ENCODE assay signal across 25 cellular contexts in the genomic region with DNA sequence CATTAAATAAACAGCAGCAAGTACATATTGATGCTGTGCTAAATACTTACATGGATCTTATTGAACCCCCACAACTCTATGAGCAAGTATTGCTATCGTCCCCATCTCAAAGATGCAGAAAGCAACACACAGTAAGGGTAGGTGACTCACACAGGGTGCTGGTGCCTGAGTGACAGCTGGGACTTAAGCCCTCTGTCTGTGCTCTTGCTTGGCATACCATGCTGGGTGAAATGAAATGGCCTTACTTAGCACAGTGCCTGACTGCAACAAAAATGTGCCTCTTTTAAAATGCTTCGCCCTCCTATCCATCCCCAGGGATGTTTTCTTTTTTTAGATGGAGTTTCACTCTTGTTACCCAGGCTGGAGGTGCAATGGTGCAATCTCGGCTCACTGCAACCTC. TPM values are rescaled to one million over a fixed set of nuclear protein-coding genes. Genes with fewer than 3 reads are reported as not detected.
A peak's percentile ranks its signal among the peaks of the same experiment; 100 is the strongest.
DNase-seq lines count a peak whose midpoint lies in the region; ATAC-seq and TF ChIP-seq lines count a peak whose summit lies in the region.
"Had no signal": no experiment of that assay in that cellular context is flagged by ENCODE, and none has a peak within 500 bp of the region (broad histone marks: within the 10 kb centered on the region; RNA-seq: fewer than 3 reads in every experiment).

No MANE protein-coding gene starts in this region.

- BruUV-seq in A673 (replicated peaks; lab: Mats Ljungman, UMichigan) (no TSS peak), PC-3 (replicated peaks; lab: Mats Ljungman, UMichigan) (no TSS peak)

- in situ Hi-C loops in G401 (cut with HindIII; ENCODE audit: low sequenced_read_pairs) = no loop called here

- H4K20me1 ChIP-seq in DND-41 (ENCODE audit: insufficient read depth, low read length) (peaks cover 12% of the 10 kb centered on the region; the same call in 1 of the 2 replicates), PC-3 (ENCODE audit: low read length) (no peaks in the 10 kb centered on the region)

- TF ChIP-seq CTCF in A673 (conservative IDR thresholded peaks at IDR 0.05; ENCODE audit: low read depth, low read length) = no peak
- no peak for TF ChIP-seq CTCF in DND-41 (IDR thresholded peaks at IDR 0.05; ENCODE audit: borderline replicate concordance, extremely low read depth, low read length, poor library complexity, severe bottlenecking)
- TF ChIP-seq CTCF in PC-3 (conservative IDR thresholded peaks at IDR 0.05; ENCODE audit: low read depth, low read length) = no peak
- TF ChIP-seq CTCF in nephron progenitor cell (IDR thresholded peaks at IDR 0.05) = no peak

- H3K4me2 ChIP-seq in DND-41 (ENCODE audit: insufficient read depth, low read length) = no peak overlapping the region
- no peak overlapping the region for H3K4me2 ChIP-seq in PC-3 (ENCODE audit: low read length)
- H3K4me2 ChIP-seq: hepatocyte had no signal

- no peaks in the 10 kb centered on the region for H3K4me1 ChIP-seq in A673 (ENCODE audit: insufficient read depth, low read length, poor library complexity, severe bottlenecking)
- H3K4me1 ChIP-seq in DND-41 (ENCODE audit: insufficient read depth, low read length) = no peaks in the 10 kb centered on the region
- H3K4me1 ChIP-seq in PC-3 (ENCODE audit: insufficient read depth, low read length) = no peaks in the 10 kb centered on the region

- H3K27ac Mint-ChIP-seq in nephron progenitor cell = no peak overlapping the region
- H3K27ac Mint-ChIP-seq: activated CD4-positive, alpha-beta memory T cell treated with anti-CD3 and anti-CD28 coated beads for 36 hours; activated naive CD8-positive, alpha-beta T cell; T-helper 1 cell treated with Interleukin-12 subunit alpha and Interleukin-12 subunit beta and Interleukin-4 antibody, amounts not matched to agents 30 μg/mL and 1 μg/mL, for 36 hours had no signal

- H3F3A ChIP-seq in PC-3 (ENCODE audit: low read length, unreplicated experiment) = no peaks in the 10 kb centered on the region

- CTCF ChIA-PET in A673 (lab: Charles Lee) = interaction anchor here (1.1 kb wide), 1 partner anchor 21 kb away, joined by 4 read pairs; a partner anchor contains a TSS
- CTCF ChIA-PET in PC-3 (lab: Charles Lee) = no interaction called here

- no peaks in the 10 kb centered on the region for H3K79me2 ChIP-seq in DND-41 (ENCODE audit: insufficient read depth, low read length)
- H3K79me2 ChIP-seq in PC-3 (ENCODE audit: low read length) = no peaks in the 10 kb centered on the region
- H3K79me2 ChIP-seq: hepatocyte had no signal

- H3K9ac ChIP-seq in DND-41 (ENCODE audit: low read depth, low read length) (no peak overlapping the region), PC-3 (ENCODE audit: low read length) (no peak overlapping the region)

- peaks cover 16% of the 10 kb centered on the region for H3K27me3 Mint-ChIP-seq in nephron progenitor cell (ENCODE audit: low read depth, poor library complexity)
- H3K27me3 Mint-ChIP-seq: activated CD4-positive, alpha-beta memory T cell treated with anti-CD3 and anti-CD28 coated beads for 36 hours; activated naive CD8-positive, alpha-beta T cell; brain had no signal

- H3K9me3 Mint-ChIP-seq in nephron progenitor cell = no peaks in the 10 kb centered on the region
- H3K9me3 Mint-ChIP-seq: activated CD4-positive, alpha-beta memory T cell treated with anti-CD3 and anti-CD28 coated beads for 36 hours; brain; T-helper 1 cell treated with Interleukin-12 subunit alpha and Interleukin-12 subunit beta and Interleukin-4 antibody, amounts not matched to agents 30 μg/mL and 1 μg/mL, for 36 hours had no signal

- no peaks in the 10 kb centered on the region for H3K9me2 ChIP-seq in PC-3 (replicated peaks; ENCODE audit: low read length)

- intact Hi-C loops in A673 (cut with micrococcal nuclease; ENCODE audit: unreplicated experiment) = no loop called here
- intact Hi-C loops in PC-3 (cut with micrococcal nuclease) = no loop called here

- ATAC-seq in DND-41 (ENCODE audit: insufficient read depth, low read depth) = peak; percentile 34; the same call in 1 of the 3 replicates
- peak; percentile 56 for ATAC-seq in PC-3
- peak; percentile 24 for ATAC-seq in esophagus mucosa
- ATAC-seq: HCT116 had no signal

- H3K36me3 ChIP-seq in A673 (ENCODE audit: insufficient read depth, low read length, poor library complexity, severe bottlenecking) = peaks cover 30% of the 10 kb centered on the region
- peaks cover 32% of the 10 kb centered on the region for H3K36me3 ChIP-seq in DND-41 (ENCODE audit: insufficient read depth, low read length)
- H3K36me3 ChIP-seq in PC-3 (ENCODE audit: low read depth, low read length) = peaks cover 17% of the 10 kb centered on the region; the same call in 1 of the 2 replicates
- H3K36me3 ChIP-seq: right atrium auricular region, thoracic aorta had no signal

- POLR2A ChIA-PET in A673 (lab: Charles Lee; ENCODE audit: low non-redundant PET) = interaction anchor here (0.6 kb wide), 1 partner anchor 40 kb away, joined by 20 read pairs; no protein-coding TSS in a partner anchor
- POLR2A ChIA-PET in PC-3 (lab: Charles Lee; ENCODE audit: unreplicated experiment) = no interaction called here

- peaks cover 20% of the 10 kb centered on the region for H3K36me3 Mint-ChIP-seq in nephron progenitor cell (ENCODE audit: low read depth)

- H3K27ac ChIP-seq in A673 (ENCODE audit: low read depth, low read length, poor library complexity, severe bottlenecking) (no peak overlapping the region), DND-41 (ENCODE audit: low read length) (no peak overlapping the region), PC-3 (ENCODE audit: low read length) (no peak overlapping the region)
- H3K27ac ChIP-seq: right atrium auricular region, thoracic aorta had no signal

- H2AFZ ChIP-seq in DND-41 (ENCODE audit: low read depth, low read length) = no peak overlapping the region
- no peak overlapping the region for H2AFZ ChIP-seq in PC-3 (ENCODE audit: low read length)
- H2AFZ ChIP-seq: hepatocyte had no signal

- H3K9me3 ChIP-seq in A673 (ENCODE audit: low read depth, low read length, poor library complexity, severe bottlenecking) (no peaks in the 10 kb centered on the region), DND-41 (ENCODE audit: insufficient read depth, low read length, severe bottlenecking) (no peaks in the 10 kb centered on the region), PC-3 (ENCODE audit: low read length) (no peaks in the 10 kb centered on the region)
- H3K9me3 ChIP-seq: Caco-2, right atrium auricular region, thoracic aorta had no signal

- peaks cover 50% of the 10 kb centered on the region for H3K4me1 Mint-ChIP-seq in nephron progenitor cell

- H3K4me3 ChIP-seq in A673 (ENCODE audit: low read depth, low read length, poor library complexity, severe bottlenecking) (no peak overlapping the region), DND-41 (ENCODE audit: low read depth in 1 of 2, low read length in 2 of 2) (no peak overlapping the region), PC-3 (ENCODE audit: low read length) (no peak overlapping the region)
- H3K4me3 ChIP-seq: hepatocyte, right atrium auricular region, thoracic aorta had no signal

- no peak overlapping the region for H3K4me3 Mint-ChIP-seq in nephron progenitor cell
- H3K4me3 Mint-ChIP-seq: activated CD4-positive, alpha-beta memory T cell treated with anti-CD3 and anti-CD28 coated beads for 36 hours; activated naive CD8-positive, alpha-beta T cell; brain; T-helper 1 cell treated with Interleukin-12 subunit alpha and Interleukin-12 subunit beta and Interleukin-4 antibody, amounts not matched to agents 30 μg/mL and 1 μg/mL, for 36 hours had no signal

- no peaks in the 10 kb centered on the region for H3K27me3 ChIP-seq in A673 (replicated peaks; ENCODE audit: insufficient read depth, low read depth, low read length, poor library complexity)
- H3K27me3 ChIP-seq in DND-41 (ENCODE audit: insufficient read depth, low read length, poor library complexity) = no peaks in the 10 kb centered on the region
- H3K27me3 ChIP-seq in PC-3 (ENCODE audit: low read length) = no peaks in the 10 kb centered on the region
- H3K27me3 ChIP-seq: hepatocyte, right atrium auricular region had no signal

- DNase-seq in A673 (ENCODE audit: low spot score) (peak; percentile 54), DND-41 (no peak), PC-3 (peak; percentile 19), G401 (ENCODE audit: low spot score) (no peak), nephron progenitor cell (no peak)
- no peak for DNase-seq in NK-92 treated with Interleukin-12 subunit alpha and Interleukin-12 subunit beta, amount 100 ng/mL, for 24 hours (lab: John Stamatoyannopoulos, UW)
- DNase-seq: activated CD4-positive, alpha-beta memory T cell treated with anti-CD3 and anti-CD28 coated beads for 36 hours; activated T-cell treated with anti-CD3 and anti-CD28 coated beads, Interleukin-2, amount 50 U/mL, for 1 hour; Caco-2; cortex of kidney; GF-D8; MM.1S; NCI-H187; SHP77 treated with DMSO at 0.1 percent for 48 hours had no signal

RNA-seq across cellular contexts. Expression of a gene that starts 0.8 kb away (rescaled TPM):
- total RNA-seq in A673 (2021) = 0.44 TPM in 1 of 2 replicates, not detected in the other
- total RNA-seq in PC-3 (2014; rRNA removed) = not detected in 2 replicates
- not detected for total RNA-seq in esophagus mucosa
- total RNA-seq in G401 (2014; rRNA removed; shearing (Covaris generic)) = not detected in 2 replicates
- total RNA-seq: hepatocyte, lung microvascular endothelial cell, NCI-H460, omental fat pad, right atrium auricular region, thoracic aorta had no signal

RNA-seq across cellular contexts. Expression of a gene that starts 20.9 kb away (rescaled TPM):
- total RNA-seq in A673 (2021) (198 and 200 TPM in 2 replicates), PC-3 (2014; rRNA removed) (71.4 and 88.6 TPM in 2 replicates), esophagus mucosa (31.2 TPM)
- total RNA-seq in G401 (2014; rRNA removed; shearing (Covaris generic)) = 18.8 and 36.1 TPM in 2 replicates

RNA-seq across cellular contexts. Expression of a gene that starts 21.0 kb away (rescaled TPM):
- total RNA-seq in A673 (2021) (71.7 and 79.9 TPM in 2 replicates), PC-3 (2014; rRNA removed) (42.0 and 43.3 TPM in 2 replicates), esophagus mucosa (21.9 TPM)
- 51.8 and 73.4 TPM in 2 replicates for total RNA-seq in G401 (2014; rRNA removed; shearing (Covaris generic))

RNA-seq across cellular contexts. Expression of a gene that starts 21.2 kb away (rescaled TPM):
- 0.28 and 0.39 TPM in 2 replicates for total RNA-seq in A673 (2021)
- not detected in 2 replicates for total RNA-seq in PC-3 (2014; rRNA removed)
- 0.08 TPM for total RNA-seq in esophagus mucosa
- total RNA-seq in G401 (2014; rRNA removed; shearing (Covaris generic)) = not detected in 2 replicates
- total RNA-seq: activated CD4-positive, alpha-beta memory T cell treated with anti-CD3 and anti-CD28 coated beads for 36 hours; Caco-2; hepatocyte; lung microvascular endothelial cell; NCI-H460 had no signal

RNA-seq across cellular contexts. Expression of a gene that starts 34.6 kb away (rescaled TPM):
- 48.1 and 55.6 TPM in 2 replicates for total RNA-seq in A673 (2021)
- total RNA-seq in PC-3 (2014; rRNA removed) = 19.8 and 22.6 TPM in 2 replicates
- 15.8 TPM for total RNA-seq in esophagus mucosa
- total RNA-seq in G401 (2014; rRNA removed; shearing (Covaris generic)) = 35.6 and 59.9 TPM in 2 replicates

Comparison
In these comparisons a context has a peak if more than half of its experiments do, and no peak if none do; other contexts are left out.
1. DNase-seq: peak in A673 (single experiment) and PC-3 (single experiment); none in DND-41 (single experiment), G401 (single experiment), NK-92 treated with Interleukin-12 subunit alpha and Interleukin-12 subunit beta, amount 100 ng/mL, for 24 hours (single experiment) and nephron progenitor cell (single experiment).
2. Peak in every context shown above with its lines, with median percentiles within 50 percentile points of each other: ATAC-seq.